19 cellular contexts compared by ENCODE assay signal in the genomic region with DNA sequence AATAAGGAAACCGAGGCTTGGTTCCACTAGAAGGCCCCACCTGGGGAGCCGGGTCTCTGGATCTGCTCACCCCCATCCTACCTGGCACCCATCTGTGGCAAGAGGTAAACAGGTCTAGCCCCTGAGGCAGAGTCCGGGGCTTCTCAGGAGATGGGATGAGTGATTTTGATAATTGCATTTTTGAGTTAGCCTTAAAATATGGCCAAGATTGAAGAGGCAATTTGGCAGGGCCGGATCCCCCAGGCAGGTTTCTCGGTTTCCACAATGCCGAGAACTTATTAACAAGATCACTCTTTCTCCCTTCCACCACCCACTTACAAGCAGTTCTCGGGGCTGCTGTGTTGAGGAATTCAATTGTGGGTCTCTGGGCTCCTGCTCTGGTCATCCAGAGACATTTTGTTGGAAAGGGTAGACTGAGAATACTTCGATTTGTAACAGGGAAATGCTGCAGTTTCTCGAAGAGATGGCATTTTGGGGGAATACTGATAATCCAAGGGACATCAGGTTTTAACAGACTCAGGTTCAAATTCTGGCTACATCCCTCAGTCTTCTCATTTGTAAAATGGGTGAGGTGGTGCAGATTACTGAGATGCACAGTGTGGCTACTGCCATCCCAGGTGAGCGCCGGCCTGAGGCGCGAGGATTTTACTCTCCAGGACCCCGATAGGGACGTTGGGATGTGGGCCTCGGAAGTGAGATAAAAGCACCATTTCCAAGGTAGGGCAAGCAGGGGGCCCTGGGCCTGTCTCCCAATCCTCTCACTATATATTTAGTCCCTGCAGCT.
"Had no signal": no experiment of that assay in that cellular context is flagged by ENCODE, and none has a peak within 500 bp of the region (broad histone marks: within the 10 kb centered on the region; RNA-seq: fewer than 3 reads in every experiment).

No MANE protein-coding gene starts in this region.

- H3K27me3 Mint-ChIP-seq: activated naive CD8-positive, alpha-beta T cell; central memory CD8-positive, alpha-beta T cell; naive B cell had no signal

- H3K27ac Mint-ChIP-seq: activated naive CD8-positive, alpha-beta T cell; activated T-helper 1 cell treated with anti-CD3 and anti-CD28 coated beads, Interleukin-12 subunit alpha, Interleukin-12 subunit beta, Interleukin-2, Interleukin-4 antibody, amounts not matched to agents 30 ng/mL and 10 ng/mL and 1 ng/mL, durations not matched to agents 14 hours and 24 hours and 36 hours; T-helper 1 cell treated with Interleukin-12 subunit alpha and Interleukin-12 subunit beta and Interleukin-4 antibody, amounts not matched to agents 30 μg/mL and 1 μg/mL, for 36 hours had no signal

- H3K36me3 ChIP-seq: uterus had no signal

- H3K9me3 Mint-ChIP-seq: activated T-helper 1 cell treated with anti-CD3 and anti-CD28 coated beads, Interleukin-12 subunit alpha, Interleukin-12 subunit beta, Interleukin-2, Interleukin-4 antibody, amounts not matched to agents 30 ng/mL and 10 ng/mL and 1 ng/mL, durations not matched to agents 14 hours and 24 hours and 36 hours; central memory CD8-positive, alpha-beta T cell; naive B cell; T-helper 1 cell treated with Interleukin-12 subunit alpha and Interleukin-12 subunit beta and Interleukin-4 antibody, amounts not matched to agents 30 μg/mL and 1 μg/mL, for 36 hours had no signal

- H3K4me3 Mint-ChIP-seq: activated naive CD8-positive, alpha-beta T cell; activated T-helper 1 cell treated with anti-CD3 and anti-CD28 coated beads, Interleukin-12 subunit alpha, Interleukin-12 subunit beta, Interleukin-2, Interleukin-4 antibody, amounts not matched to agents 30 ng/mL and 10 ng/mL and 1 ng/mL, durations not matched to agents 14 hours and 24 hours and 36 hours; central memory CD8-positive, alpha-beta T cell; naive B cell; T-helper 1 cell treated with Interleukin-12 subunit alpha and Interleukin-12 subunit beta and Interleukin-4 antibody, amounts not matched to agents 30 μg/mL and 1 μg/mL, for 36 hours had no signal

- DNase-seq: activated CD4-positive, alpha-beta T cell treated with anti-CD3 and anti-CD28 coated beads for 1 hour; activated CD4-positive, alpha-beta T cell treated with anti-CD3 and anti-CD28 coated beads, Interleukin-2, amount 50 U/mL, for 48 hours; activated T-cell treated with anti-CD3 and anti-CD28 coated beads for 4 hours; amniotic stem cell; erythroblast; head of caudate nucleus; left lung; naive B cell; stimulated activated CD8-positive, alpha-beta memory T cell treated with anti-CD3 and anti-CD28 coated beads, Interleukin-4, amount 100 ng/mL, for 48 hours; stimulated activated naive CD8-positive, alpha-beta T cell treated with anti-CD3 and anti-CD28 coated beads, Interleukin-15, Interleukin-2, amounts not matched to agents 100 U/mL and 50 U/mL, for 24 hours; uterus had no signal

- H3K4me1 ChIP-seq: left lung, parathyroid adenoma, uterus had no signal

- H3K9me3 ChIP-seq: left lung, mucosa of descending colon, tibial nerve, uterus had no signal

- H3K27ac ChIP-seq: left lung, parathyroid adenoma, tibial nerve, uterus had no signal

- H3K4me1 Mint-ChIP-seq: central memory CD8-positive, alpha-beta T cell; naive B cell had no signal

- H3K4me3 ChIP-seq: coronary artery, left lung, mucosa of descending colon, tibial nerve, uterus had no signal

- H3K27me3 ChIP-seq: left lung, tibial nerve, uterus had no signal
